In the genomic region with DNA sequence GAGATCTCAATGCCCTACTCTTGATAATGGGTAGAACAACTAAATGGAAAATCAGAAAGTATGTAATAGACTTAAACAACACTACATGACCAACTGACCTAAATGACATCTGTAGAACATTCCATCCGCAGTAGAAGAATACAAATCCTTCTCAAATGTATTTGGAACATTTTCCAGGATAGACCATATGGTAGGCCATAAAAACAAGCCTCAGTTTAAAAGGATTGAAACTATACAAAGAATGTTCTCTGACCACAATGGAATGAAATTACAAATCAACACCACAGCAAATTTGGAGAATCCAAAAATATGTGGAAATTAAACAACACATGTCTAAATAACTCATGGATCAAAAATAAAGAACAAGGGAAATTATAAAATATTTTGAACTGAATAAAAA, we compare ENCODE assay signal across 21 cellular contexts.
"Had no signal": no experiment of that assay in that cellular context is flagged by ENCODE, and none has a peak within 500 bp of the region (broad histone marks: within the 10 kb centered on the region; RNA-seq: fewer than 3 reads in every experiment).

No MANE protein-coding gene starts in this region.

- H3K27ac ChIP-seq: coronary artery, left lung, pancreas, sigmoid colon, thyroid gland, uterus had no signal

- H3K27me3 ChIP-seq: left lung, pancreas, sigmoid colon, thyroid gland, uterus had no signal

- H3K4me1 Mint-ChIP-seq: activated CD4-positive, alpha-beta T cell treated with anti-CD3 and anti-CD28 coated beads, Interleukin-2, amount 10 ng/mL, durations not matched to agents 24 days and 14 days; activated naive CD4-positive, alpha-beta T cell treated with anti-CD3 and anti-CD28 coated beads, Interleukin-2, amount 50 U/mL, for 24 hours; brain; naive thymus-derived CD4-positive, alpha-beta T cell; stimulated activated effector memory CD8-positive, alpha-beta T cell treated with anti-CD3 and anti-CD28 coated beads, Interleukin-12 subunit alpha, Interleukin-12 subunit beta, amount 100 ng/mL, for 72 hours had no signal

- H3K27me3 Mint-ChIP-seq: activated CD4-positive, alpha-beta T cell treated with anti-CD3 and anti-CD28 coated beads, Interleukin-2, amount 10 ng/mL, durations not matched to agents 24 days and 14 days; naive thymus-derived CD4-positive, alpha-beta T cell had no signal

- H3K36me3 ChIP-seq: left lung, pancreas, sigmoid colon, thyroid gland, uterus had no signal

- H3K27ac Mint-ChIP-seq: activated CD4-positive, alpha-beta T cell treated with anti-CD3 and anti-CD28 coated beads, Interleukin-2, amount 10 ng/mL, durations not matched to agents 24 days and 14 days; activated CD8-positive, alpha-beta T cell treated with anti-CD3 and anti-CD28 coated beads, Interleukin-2, amount 10 ng/mL, durations not matched to agents 7 days and 5 days; activated naive CD4-positive, alpha-beta T cell treated with anti-CD3 and anti-CD28 coated beads, Interleukin-2, amount 50 U/mL, for 24 hours; brain; naive thymus-derived CD4-positive, alpha-beta T cell; stimulated activated effector memory CD8-positive, alpha-beta T cell treated with anti-CD3 and anti-CD28 coated beads, Interleukin-12 subunit alpha, Interleukin-12 subunit beta, amount 100 ng/mL, for 72 hours had no signal

- H3K4me3 Mint-ChIP-seq: activated CD4-positive, alpha-beta T cell treated with anti-CD3 and anti-CD28 coated beads, Interleukin-2, amount 10 ng/mL, durations not matched to agents 24 days and 14 days; activated CD8-positive, alpha-beta T cell treated with anti-CD3 and anti-CD28 coated beads, Interleukin-2, amount 10 ng/mL, durations not matched to agents 7 days and 5 days; activated naive CD4-positive, alpha-beta T cell treated with anti-CD3 and anti-CD28 coated beads, Interleukin-2, amount 50 U/mL, for 24 hours; brain; naive thymus-derived CD4-positive, alpha-beta T cell; stimulated activated effector memory CD8-positive, alpha-beta T cell treated with anti-CD3 and anti-CD28 coated beads, Interleukin-12 subunit alpha, Interleukin-12 subunit beta, amount 100 ng/mL, for 72 hours had no signal

- DNase-seq: activated CD4-positive, alpha-beta T cell treated with anti-CD3 and anti-CD28 coated beads, Interleukin-2, amount 10 ng/mL, durations not matched to agents 24 days and 14 days; activated CD4-positive, CD25-positive, alpha-beta regulatory T cell; activated CD8-positive, alpha-beta memory T cell treated with anti-CD3 and anti-CD28 coated beads, Interleukin-2, amount 50 U/mL, for 4 hours; activated CD8-positive, alpha-beta T cell treated with anti-CD3 and anti-CD28 coated beads, Interleukin-2, amount 10 ng/mL, durations not matched to agents 7 days and 5 days; activated effector memory CD4-positive, alpha-beta T cell treated with anti-CD3 and anti-CD28 coated beads, Interleukin-2, amount 50 U/mL, for 16 hours; activated T-cell treated with anti-CD3 and anti-CD28 coated beads, Interleukin-2, amount 50 U/mL, for 48 hours; central memory CD4-positive, alpha-beta T cell; effector CD4-positive, alpha-beta T cell; hypothalamus; kidney; left lung; naive thymus-derived CD4-positive, alpha-beta T cell; pancreas; sigmoid colon; thyroid gland; uterus had no signal

- H3K9me3 ChIP-seq: pancreas, thyroid gland, uterus had no signal

- FAIRE-seq: endothelial cell of umbilical vein, kidney, pancreas had no signal

- H3K4me1 ChIP-seq: left lung, pancreas, sigmoid colon, thyroid gland, uterus had no signal

- H3K4me3 ChIP-seq: coronary artery, left lung, pancreas, sigmoid colon, thyroid gland, uterus had no signal

- H3K36me3 Mint-ChIP-seq: activated naive CD4-positive, alpha-beta T cell treated with anti-CD3 and anti-CD28 coated beads, Interleukin-2, amount 50 U/mL, for 24 hours; brain; stimulated activated effector memory CD8-positive, alpha-beta T cell treated with anti-CD3 and anti-CD28 coated beads, Interleukin-12 subunit alpha, Interleukin-12 subunit beta, amount 100 ng/mL, for 72 hours had no signal
